ENCODE assay signal across 8 cellular contexts in genomic region chr4:98467627-98468072, GRCh38.
A peak's percentile ranks its signal among the peaks of the same experiment; 100 is the strongest.
DNase-seq lines count a peak whose midpoint lies in the region; ATAC-seq, FAIRE-seq and TF ChIP-seq lines count a peak whose summit lies in the region.

No MANE protein-coding gene starts in this region.

- peak; percentile 87 for TF ChIP-seq CTCF in WERI-Rb-1 (IDR thresholded peaks at IDR 0.05; ENCODE audit: low read depth, low read length)
- peak; percentile 77 for TF ChIP-seq CTCF in cardiac fibroblast (IDR thresholded peaks at IDR 0.05; ENCODE audit: low read depth, low read length)

- H3K4me3 ChIP-seq in WERI-Rb-1 (ENCODE audit: low read depth, low read length) (peak overlapping the region; percentile 46), cardiac fibroblast (replicated peaks in 1 of 2; ENCODE audit: low read depth in 2 of 2, low read length in 2 of 2) (peak overlapping the region; percentile 42 to 47)

- ATAC-seq in GM18502 (IDR thresholded peaks at IDR 0.05; ENCODE audit: poor library complexity, unreplicated experiment): peak; percentile 97
- peak; percentile 98 for ATAC-seq in HG02981 (IDR thresholded peaks at IDR 0.05; ENCODE audit: unreplicated experiment)

- H3K9me3 ChIP-seq in WERI-Rb-1 (ENCODE audit: severe bottlenecking): no peaks in the 10 kb centered on the region

- no peaks in the 10 kb centered on the region for H3K27me3 ChIP-seq in WERI-Rb-1 (ENCODE audit: insufficient read depth, low read depth, severe bottlenecking)

- DNase-seq in NCI-H2107 treated with DMSO at 0.1 percent for 48 hours (lab: John Stamatoyannopoulos, UW; ENCODE audit: unreplicated experiment) (peak; percentile 35), WERI-Rb-1 (peak; percentile 87), cardiac fibroblast (ENCODE audit: low read depth in 2 of 2) (peak; percentile 96 to 97)
- DNase-seq in stimulated activated CD4-positive, alpha-beta T cell treated with anti-CD3 and anti-CD28 coated beads, Interleukin-12 subunit alpha, Interleukin-12 subunit beta, amount 100 ng/mL, for 4 hours: peak; percentile 54

- peaks cover 13% of the 10 kb centered on the region for H3K36me3 ChIP-seq in WERI-Rb-1

- FAIRE-seq in A204.1 (lab: Jason Lieb, UNC) (peak; percentile 79), islet of Langerhans (lab: Jason Lieb, UNC) (peak; percentile 98)

- no peak overlapping the region for H3K27ac ChIP-seq in WERI-Rb-1

Comparison
In these comparisons a context has a peak if more than half of its experiments do, and no peak if none do; other contexts are left out.
1. DNase-seq: peak in every context shown above with its lines; median percentile 96 in cardiac fibroblast; 87 in WERI-Rb-1; 54 in stimulated activated CD4-positive, alpha-beta T cell treated with anti-CD3 and anti-CD28 coated beads, Interleukin-12 subunit alpha, Interleukin-12 subunit beta, amount 100 ng/mL, for 4 hours; 35 in NCI-H2107 treated with DMSO at 0.1 percent for 48 hours.